Comparison of ENCODE assay signal across 20 cellular contexts in genomic region chr15:62301993-62302665, GRCh38.
A peak's percentile ranks its signal among the peaks of the same experiment; 100 is the strongest.
DNase-seq lines count a peak whose midpoint lies in the region; ATAC-seq and TF ChIP-seq lines count a peak whose summit lies in the region.
"Had no signal": no experiment of that assay in that cellular context is flagged by ENCODE, and none has a peak within 500 bp of the region (broad histone marks: within the 10 kb centered on the region; RNA-seq: fewer than 3 reads in every experiment).

No MANE protein-coding gene starts in this region.

- no peak for TF ChIP-seq POLR2A in IMR-90 (IDR thresholded peaks at IDR 0.05; ENCODE audit: low read depth, low read length)

- H3K4ac ChIP-seq in IMR-90 (ENCODE audit: low read depth, low read length) (no peak overlapping the region), mesenchymal stem cell (ENCODE audit: low read depth in 1 of 2, low read length in 2 of 2) (no peak overlapping the region)

- TF ChIP-seq CTCF in AG04449 (IDR thresholded peaks at IDR 0.05; ENCODE audit: insufficient read depth, low read length, missing control alignments) (no peak), IMR-90 (conservative IDR thresholded peaks at IDR 0.05; ENCODE audit: low read depth, low read length) (no peak), fibroblast of pulmonary artery (IDR thresholded peaks at IDR 0.05; ENCODE audit: low read length, missing control alignments) (no peak)

- H2BK15ac ChIP-seq in IMR-90 (ENCODE audit: low read depth, low read length) (no peak overlapping the region), mesenchymal stem cell (ENCODE audit: low read depth, poor library complexity, severe bottlenecking) (no peak overlapping the region)

- no CpG with 5 or more reads among the region's 3 CpGs for WGBS in IMR-90 (ENCODE audit: extremely low coverage in 2 of 2, insufficient read length in 1 of 2), 2 experiments
- WGBS in mesenchymal stem cell, result 84% methylated on average over 2 of the region's 3 CpGs

- H4K8ac ChIP-seq in IMR-90 (ENCODE audit: low read depth in 2 of 2, low read length in 2 of 2), result no peak overlapping the region
- no peak overlapping the region for H4K8ac ChIP-seq in mesenchymal stem cell (ENCODE audit: low read length)

- H2AK5ac ChIP-seq in IMR-90 (ENCODE audit: low read depth, low read length) (no peak overlapping the region), mesenchymal stem cell (ENCODE audit: low read length, severe bottlenecking) (no peak overlapping the region)

- dilution Hi-C loops in IMR-90 (cut with HindIII; ENCODE audit: low sequenced_read_pairs, unreplicated experiment), result no loop called here

- BruUV-seq in IMR-90 (replicated peaks; lab: Mats Ljungman, UMichigan), result no TSS peak

- no peak overlapping the region for H2AK9ac ChIP-seq in IMR-90 (replicated peaks; ENCODE audit: low read depth, low read length, poor library complexity)

- H3K14ac ChIP-seq in IMR-90 (replicated peaks; ENCODE audit: low read depth, low read length) (no peak overlapping the region), mesenchymal stem cell (ENCODE audit: low read length in 2 of 2) (no peak overlapping the region)

- no peak overlapping the region for H4K5ac ChIP-seq in IMR-90 (ENCODE audit: low read depth, low read length)

- TF ChIP-seq RAD21 in IMR-90 (IDR thresholded peaks at IDR 0.05; ENCODE audit: low read length), result no peak

- H3K9me3 ChIP-seq in IMR-90 (ENCODE audit: control insufficient read depth, insufficient read depth, low read length) (no peaks in the 10 kb centered on the region), mesenchymal stem cell (ENCODE audit: control insufficient read depth, low read length) (no peaks in the 10 kb centered on the region)
- H3K9me3 ChIP-seq: A549, adrenal gland, MG63, psoas muscle had no signal

- no peak overlapping the region for H3K9ac ChIP-seq in IMR-90 (ENCODE audit: low read depth, low read length)
- H3K9ac ChIP-seq in mesenchymal stem cell (ENCODE audit: low read length), result no peak overlapping the region

- H3K9me1 ChIP-seq in IMR-90 (ENCODE audit: insufficient read depth, low read length), result no peaks in the 10 kb centered on the region

- H3K18ac ChIP-seq in IMR-90 (ENCODE audit: low read depth, low read length) (no peak overlapping the region), mesenchymal stem cell (ENCODE audit: low read depth in 1 of 2, low read length in 2 of 2) (no peak overlapping the region)

- intact Hi-C loops in IMR-90 (cut with micrococcal nuclease), result no loop called here

- H3K4me1 ChIP-seq in IMR-90 (ENCODE audit: control insufficient read depth, insufficient read depth, low read length) (no peaks in the 10 kb centered on the region), mesenchymal stem cell (ENCODE audit: control insufficient read depth, insufficient read depth, low read depth, low read length) (no peaks in the 10 kb centered on the region)
- H3K4me1 ChIP-seq: A549 had no signal

- DNase-seq in AG04449 (ENCODE audit: low read depth, low spot score) (peak; percentile 37), IMR-90 (peak; percentile 1), fibroblast of pulmonary artery (ENCODE audit: low read depth) (peak; percentile 43), mesenchymal stem cell (peak; percentile 17), amygdala (lab: John Stamatoyannopoulos, UW) (no peak), iPS-NIHi11 (ENCODE audit: low spot score) (no peak)
- DNase-seq: activated CD4-positive, alpha-beta T cell treated with anti-CD3 and anti-CD28 coated beads for 48 hours; activated effector memory CD4-positive, alpha-beta T cell treated with anti-CD3 and anti-CD28 coated beads, Interleukin-2, amount 50 U/mL, for 16 hours; adrenal gland; CD4-positive, alpha-beta T cell; cerebellar nuclear complex; foreskin keratinocyte; H7; MG63; naive thymus-derived CD8-positive, alpha-beta T cell; NCI-H146; psoas muscle had no signal

- in situ Hi-C loops in IMR-90 (cut with MboI; ENCODE audit: low sequenced_read_pairs), result no loop called here

- no peak overlapping the region for H3K56ac ChIP-seq in IMR-90 (ENCODE audit: extremely low read depth, insufficient read depth, low read length)

- peaks cover 32% of the 10 kb centered on the region for H3K27me3 ChIP-seq in IMR-90 (ENCODE audit: control insufficient read depth, insufficient read depth, low read length)
- peaks cover 0 to 29% of the 10 kb centered on the region in 2 experiments for H3K27me3 ChIP-seq in mesenchymal stem cell (ENCODE audit: control insufficient read depth in 1 of 2, insufficient read depth in 1 of 2, low read length in 2 of 2)

- H3K36me3 ChIP-seq in IMR-90 (ENCODE audit: control insufficient read depth, insufficient read depth, low read length) (no peaks in the 10 kb centered on the region), mesenchymal stem cell (ENCODE audit: control insufficient read depth in 1 of 2, insufficient read depth in 2 of 2, low read depth in 1 of 2, low read length in 2 of 2) (no peaks in the 10 kb centered on the region)
- H3K36me3 ChIP-seq: adrenal gland, MG63 had no signal

- H3K4me2 ChIP-seq in IMR-90 (ENCODE audit: low read depth, low read length), result no peak overlapping the region
- no peak overlapping the region for H3K4me2 ChIP-seq in mesenchymal stem cell (ENCODE audit: low read length, poor library complexity, severe bottlenecking)
- H3K4me2 ChIP-seq: A549 had no signal

- H2BK12ac ChIP-seq in mesenchymal stem cell (ENCODE audit: low read length in 2 of 2), result no peak overlapping the region

- CTCF ChIA-PET in AG04449 (lab: Yijun Ruan, JAX) (interaction anchor here (1.6 kb wide), 1 partner anchor 24 kb away, joined by 5 read pairs; no protein-coding TSS in a partner anchor), IMR-90 (lab: Yijun Ruan, JAX) (no interaction called here)

- no peak overlapping the region for H4K91ac ChIP-seq in IMR-90 (ENCODE audit: insufficient read depth, low read depth, low read length)
- no peak overlapping the region for H4K91ac ChIP-seq in mesenchymal stem cell (ENCODE audit: low read length)

- H2AFZ ChIP-seq in IMR-90 (replicated peaks; ENCODE audit: low read length, poor library complexity) (no peak overlapping the region), mesenchymal stem cell (ENCODE audit: low read depth, low read length) (no peak overlapping the region)

- POLR2A ChIA-PET in AG04449 (lab: Yijun Ruan, JAX), result no interaction called here
- POLR2A ChIA-PET in IMR-90 (lab: Charles Lee; ENCODE audit: unreplicated experiment), result no interaction called here

- H4K20me1 ChIP-seq in IMR-90 (ENCODE audit: insufficient read depth, low read length), result no peaks in the 10 kb centered on the region

- H2BK5ac ChIP-seq in IMR-90 (ENCODE audit: low read depth, low read length, poor library complexity, severe bottlenecking) (no peak overlapping the region), mesenchymal stem cell (ENCODE audit: low read depth, low read length, poor library complexity, severe bottlenecking) (no peak overlapping the region)

- no peak overlapping the region for H2BK20ac ChIP-seq in IMR-90 (ENCODE audit: low read depth, low read length)

- no peak overlapping the region for H2BK120ac ChIP-seq in IMR-90 (ENCODE audit: low read depth, low read length)
- H2BK120ac ChIP-seq in mesenchymal stem cell (ENCODE audit: low read depth, low read length), result no peak overlapping the region

- H3K27ac ChIP-seq in IMR-90 (ENCODE audit: insufficient read depth, low read length) (no peak overlapping the region), mesenchymal stem cell (ENCODE audit: low read length, poor library complexity, severe bottlenecking) (no peak overlapping the region)
- H3K27ac ChIP-seq: A549, adrenal gland, foreskin keratinocyte, psoas muscle had no signal

- ATAC-seq in IMR-90 (ENCODE audit: low read depth), result 0 out of 2 replicates have a peak, but pooled peaks have one; percentile 24
- no peak for ATAC-seq in HG03432 (IDR thresholded peaks at IDR 0.05; ENCODE audit: unreplicated experiment)
- ATAC-seq in HG03457 (IDR thresholded peaks at IDR 0.05; ENCODE audit: unreplicated experiment), result no peak
- ATAC-seq: A549; foreskin keratinocyte; naive thymus-derived CD8-positive, alpha-beta T cell had no signal

- H3K23ac ChIP-seq in IMR-90 (ENCODE audit: low read depth, low read length) (no peak overlapping the region), mesenchymal stem cell (ENCODE audit: low read length in 2 of 2) (no peak overlapping the region)

- H3K4me3 ChIP-seq in AG04449 (ENCODE audit: low read depth, low read length) (no peak overlapping the region), IMR-90 (ENCODE audit: insufficient read depth, low read depth, low read length) (no peak overlapping the region), fibroblast of pulmonary artery (replicated peaks; ENCODE audit: low read depth, low read length) (no peak overlapping the region), mesenchymal stem cell (ENCODE audit: insufficient read depth in 1 of 2, low read depth in 1 of 2, low read length in 2 of 2) (no peak overlapping the region)
- H3K4me3 ChIP-seq: A549, adrenal gland, MG63, psoas muscle had no signal

- H3K79me1 ChIP-seq in IMR-90 (ENCODE audit: low read depth in 1 of 2, low read length in 2 of 2), result no peaks in the 10 kb centered on the region
- no peaks in the 10 kb centered on the region for H3K79me1 ChIP-seq in mesenchymal stem cell (replicated peaks; ENCODE audit: low read length, poor library complexity, severe bottlenecking)

TF ChIP-seq in IMR-90, 13 proteins besides CTCF, POLR2A, EP300 and RAD21:
- TF ChIP-seq CHD1 (IDR thresholded peaks at IDR 0.05; ENCODE audit: low read depth, low read length) (no peak), FOS (IDR thresholded peaks at IDR 0.05; ENCODE audit: low read depth, low read length) (no peak), CEBPB (IDR thresholded peaks at IDR 0.05; ENCODE audit: low read depth, low read length) (no peak), ELK1 (IDR thresholded peaks at IDR 0.05; ENCODE audit: borderline replicate concordance, low read depth, low read length) (no peak)
TF ChIP-seq in IMR-90: peak in this region for 0.

Comparison
In these comparisons a context has a peak if more than half of its experiments do, and no peak if none do; other contexts are left out.
1. DNase-seq: peak in AG04449 (single experiment), IMR-90 (single experiment), fibroblast of pulmonary artery (single experiment) and mesenchymal stem cell (single experiment); none in amygdala (0 of 56) and iPS-NIHi11 (single experiment).